In the genomic region with DNA sequence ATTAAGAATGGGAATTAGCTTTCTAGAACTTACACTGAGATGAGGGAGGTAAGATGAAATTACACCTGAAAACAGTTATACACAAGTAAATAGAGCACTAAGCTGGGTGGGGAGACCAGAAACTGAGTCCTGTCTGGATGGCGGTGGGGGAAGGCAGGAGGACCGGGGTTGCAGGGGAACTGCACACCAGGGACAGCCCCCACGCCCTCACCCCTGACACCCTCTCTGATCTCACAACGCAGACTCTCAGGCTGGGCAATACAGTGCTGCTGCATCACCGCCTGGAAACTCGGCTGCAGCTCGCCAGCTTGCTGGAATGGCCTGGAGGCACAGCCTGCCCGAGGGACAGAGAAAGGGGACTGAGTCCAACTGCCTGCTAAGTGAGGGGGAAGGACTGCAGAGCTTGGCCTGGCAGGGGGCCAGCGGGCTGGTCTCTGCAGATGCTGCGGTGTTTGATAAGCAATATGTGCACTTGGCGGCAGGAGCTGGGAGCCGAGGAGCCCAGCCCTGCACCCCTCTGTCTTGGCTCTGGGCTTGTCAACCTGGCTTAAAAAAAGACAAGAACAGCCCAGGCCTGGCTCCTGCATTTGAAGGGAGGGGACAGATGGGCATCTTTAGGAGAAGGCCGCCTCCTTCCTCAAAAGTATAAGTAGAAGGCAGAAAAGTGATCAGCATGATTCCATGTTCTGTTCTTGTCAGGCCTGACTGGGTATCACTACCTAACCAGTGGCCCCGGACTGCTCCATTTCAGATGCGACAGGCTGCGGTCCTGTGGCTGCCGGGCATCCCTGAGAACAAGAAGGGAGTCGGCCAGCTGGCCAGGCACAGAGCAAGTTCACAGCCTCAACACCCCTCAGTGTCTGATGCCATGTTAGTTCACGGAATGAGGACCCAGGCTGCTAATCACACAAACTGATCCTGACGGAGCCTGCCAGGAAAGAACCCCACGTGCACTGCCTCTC, we compare ENCODE assay signal across 10 cellular contexts. TPM values are rescaled to one million over a fixed set of nuclear protein-coding genes. Genes with fewer than 3 reads are reported as not detected.
DNase-seq lines count a peak whose midpoint lies in the region; ATAC-seq, FAIRE-seq and TF ChIP-seq lines count a peak whose summit lies in the region.
"Had no signal": no experiment of that assay in that cellular context is flagged by ENCODE, and none has a peak within 500 bp of the region (broad histone marks: within the 10 kb centered on the region; RNA-seq: fewer than 3 reads in every experiment).

No MANE protein-coding gene starts in this region.

- H3K27ac ChIP-seq in pancreas (no peak overlapping the region), brain microvascular endothelial cell (no peak overlapping the region)

- H3K4me1 Mint-ChIP-seq in activated CD4-positive, alpha-beta memory T cell treated with anti-CD3 and anti-CD28 coated beads for 36 hours (ENCODE audit: low read depth) = peaks cover 11% of the 10 kb centered on the region

- no peak for FAIRE-seq in pancreas (lab: Jason Lieb, UNC)
- FAIRE-seq: frontal cortex had no signal

- POLR2A ChIA-PET in activated CD4-positive, alpha-beta memory T cell treated with anti-CD3 and anti-CD28 coated beads for 36 hours (lab: Charles Lee) = no interaction called here

- DNase-seq in DMS79 treated with DMSO at 0.1 percent for 48 hours (lab: John Stamatoyannopoulos, UW) = peak; percentile 73
- peak; percentile 99 for DNase-seq in NCI-H524 treated with DMSO at 0.1 percent for 48 hours (lab: John Stamatoyannopoulos, UW)
- peak; percentile 64 for DNase-seq in fibroblast of gingiva (ENCODE audit: low read depth)
- peak; percentile 45 to 91 (median 62) for DNase-seq in pancreas
- no peak for DNase-seq in brain microvascular endothelial cell
- no peak for DNase-seq in SW 1271 (lab: John Stamatoyannopoulos, UW)
- no peak for DNase-seq in activated CD4-positive, alpha-beta memory T cell treated with anti-CD3 and anti-CD28 coated beads for 36 hours
- DNase-seq: activated CD4-positive, alpha-beta T cell treated with anti-CD3 and anti-CD28 coated beads for 1 hour had no signal

- 42 to 46% methylated on average over 21 of the region's 21 CpGs for WGBS in pancreas, 2 donors

- intact Hi-C loops in pancreas (cut with DNase I) = loop anchor here in 1 of 3 donors (5.0 kb wide), 1 partner anchor 93 kb away; no protein-coding TSS in a partner anchor
- intact Hi-C loops in activated CD4-positive, alpha-beta memory T cell treated with anti-CD3 and anti-CD28 coated beads for 36 hours (cut with micrococcal nuclease) = no loop called here

- H3K27ac Mint-ChIP-seq in activated CD4-positive, alpha-beta memory T cell treated with anti-CD3 and anti-CD28 coated beads for 36 hours = no peak overlapping the region

- H3K27me3 ChIP-seq in pancreas = no peaks in the 10 kb centered on the region
- no peaks in the 10 kb centered on the region for H3K27me3 ChIP-seq in brain microvascular endothelial cell (replicated peaks)

- H3K9me3 ChIP-seq in pancreas = no peaks in the 10 kb centered on the region

- H3K36me3 ChIP-seq in pancreas (no peaks in the 10 kb centered on the region), brain microvascular endothelial cell (replicated peaks) (no peaks in the 10 kb centered on the region)

- H3K9me3 Mint-ChIP-seq in activated CD4-positive, alpha-beta memory T cell treated with anti-CD3 and anti-CD28 coated beads for 36 hours = no peaks in the 10 kb centered on the region

- TF ChIP-seq CTCF in pancreas (IDR thresholded peaks at IDR 0.05) (no peak), brain microvascular endothelial cell (IDR thresholded peaks at IDR 0.05; ENCODE audit: low read depth, low read length, missing control alignments) (no peak)

- CTCF ChIA-PET in activated CD4-positive, alpha-beta memory T cell treated with anti-CD3 and anti-CD28 coated beads for 36 hours (lab: Charles Lee) = interaction anchor here (0.7 to 1.7 kb wide), 4 partner anchors 16 to 400 kb away, joined by 3 to 8 read pairs (median 4); no protein-coding TSS in a partner anchor

- H3K4me3 ChIP-seq in pancreas (no peak overlapping the region), brain microvascular endothelial cell (ENCODE audit: low read depth, low read length) (no peak overlapping the region)

- in situ Hi-C loops in brain microvascular endothelial cell (cut with HindIII; ENCODE audit: low pct_ligation_motif_present, low sequenced_read_pairs) = no loop called here

- H3K4me3 Mint-ChIP-seq in activated CD4-positive, alpha-beta memory T cell treated with anti-CD3 and anti-CD28 coated beads for 36 hours = no peak overlapping the region

- H3K27me3 Mint-ChIP-seq in activated CD4-positive, alpha-beta memory T cell treated with anti-CD3 and anti-CD28 coated beads for 36 hours = no peaks in the 10 kb centered on the region

- ATAC-seq in pancreas = peak; percentile 53 to 81 (median 73)
- ATAC-seq in HG03432 (IDR thresholded peaks at IDR 0.05; ENCODE audit: unreplicated experiment) = no peak

- H3K4me1 ChIP-seq in pancreas = peaks cover 0 to 2% (median 0%) of the 10 kb centered on the region in 3 donors

- H3K36me3 Mint-ChIP-seq in activated CD4-positive, alpha-beta memory T cell treated with anti-CD3 and anti-CD28 coated beads for 36 hours = no peaks in the 10 kb centered on the region

RNA-seq across cellular contexts. Expression of gene SPHK1, which starts 30.2 kb away (rescaled TPM):
- total RNA-seq in pancreas = 10 to 100 TPM in 2 of 6 donors, 1 to 10 TPM in 4; 5.1 to 25.4 (median 8.5) TPM
- polyA plus RNA-seq in pancreas = 10 to 100 TPM; 30.9 to 46.3 TPM
- total RNA-seq in activated CD4-positive, alpha-beta memory T cell treated with anti-CD3 and anti-CD28 coated beads for 36 hours = 10 to 100 TPM in 1 of 2 experiments, 1 to 10 TPM in 1; 9.9 to 11.4 TPM

RNA-seq across cellular contexts. Expression of gene UBE2O, which starts 38.3 kb away (rescaled TPM):
- 10 to 100 TPM; 10.4 to 19.8 (median 14.3) TPM for total RNA-seq in pancreas
- polyA plus RNA-seq in pancreas = 10 to 100 TPM; 16.3 to 17.3 TPM
- total RNA-seq in activated CD4-positive, alpha-beta memory T cell treated with anti-CD3 and anti-CD28 coated beads for 36 hours = 10 to 100 TPM; 24.5 to 25.2 TPM

RNA-seq across cellular contexts. Expression of gene AANAT, which starts 52.8 kb away (rescaled TPM):
- total RNA-seq in pancreas = under 1 TPM in 1 of 6 donors, not detected in 5; 0.16 TPM
- polyA plus RNA-seq in pancreas = under 1 TPM in 1 of 2 donors, not detected in 1; 0.23 TPM
- not detected for total RNA-seq in activated CD4-positive, alpha-beta memory T cell treated with anti-CD3 and anti-CD28 coated beads for 36 hours
- total RNA-seq: frontal cortex had no signal

Comparison
In these comparisons a context has a peak if more than half of its experiments do, and no peak if none do; other contexts are left out.
1. DNase-seq: peak in DMS79 treated with DMSO at 0.1 percent for 48 hours (single experiment), NCI-H524 treated with DMSO at 0.1 percent for 48 hours (single experiment), fibroblast of gingiva (single experiment) and pancreas (6 of 6); none in brain microvascular endothelial cell (single experiment), SW 1271 (0 of 2) and activated CD4-positive, alpha-beta memory T cell treated with anti-CD3 and anti-CD28 coated beads for 36 hours (single experiment).